In genomic region chr10:84078771-84079170, GRCh38 we compare ENCODE assay signal across 8 cellular contexts.
"Had no signal": no experiment of that assay in that cellular context is flagged by ENCODE, and none has a peak within 500 bp of the region (broad histone marks: within the 10 kb centered on the region; RNA-seq: fewer than 3 reads in every experiment).

No MANE protein-coding gene starts in this region.

- H3K4me3 ChIP-seq: GM23338 had no signal

- H3K4me3 Mint-ChIP-seq: GM23338, H9 had no signal

- ATAC-seq: GM23338 had no signal

- H3K9me3 Mint-ChIP-seq: GM23338, H9 had no signal

- DNase-seq: H9, HCEC 1CT, IMR-90, KBM-7 had no signal

- FAIRE-seq: H1, H54, HTR-8/SVneo had no signal

- H3K27ac Mint-ChIP-seq: GM23338, H9 had no signal
